1 cellular context compared by ENCODE assay signal in genomic region chr16:68022728-68023537, GRCh38.
TF ChIP-seq lines count a peak whose summit lies in the region.

DDX28 (minus strand) TSS chr16:68023232; CDS start chr16:68023202, 30 bp downstream.
DUS2 (plus strand) TSS chr16:68023284; CDS start chr16:68038024, 14,740 bp downstream.

TF ChIP-seq in HEK293, 187 proteins besides CTCF, POLR2A, EP300 and RAD21 (continued from another document and continues in another):
- TF ChIP-seq ZSCAN4 (tag by site-specific recombination; IDR thresholded peaks at IDR 0.05) (no peak), ZNF768 (tag by site-specific recombination; IDR thresholded peaks at IDR 0.05) (no peak; the same call in 1 of the 2 replicates), ZNF184 (tag by site-specific recombination; IDR thresholded peaks at IDR 0.05) (no peak), ZNF292 (tag by site-specific recombination; IDR thresholded peaks at IDR 0.05; ENCODE audit: borderline replicate concordance, low read depth) (no peak), SP2 (tag by site-specific recombination; IDR thresholded peaks at IDR 0.05) (peak; percentile 34; the same call in 1 of the 2 replicates), SALL2 (tag by site-specific recombination; IDR thresholded peaks at IDR 0.05; ENCODE audit: borderline replicate concordance) (no peak; the same call in 1 of the 2 replicates), ZNF660 (tag by site-specific recombination; IDR thresholded peaks at IDR 0.05) (peak; percentile 93), ZBTB44 (tag by site-specific recombination; IDR thresholded peaks at IDR 0.05) (no peak), SCRT2 (tag by site-specific recombination; IDR thresholded peaks at IDR 0.05) (peak; percentile 95), SCRT1 (tag by site-specific recombination; IDR thresholded peaks at IDR 0.05; ENCODE audit: borderline replicate concordance) (no peak), ZNF626 (tag by site-specific recombination; IDR thresholded peaks at IDR 0.05) (no peak), GLI2 (tag by site-specific recombination; IDR thresholded peaks at IDR 0.05; ENCODE audit: borderline replicate concordance, low read depth) (no peak), ZSCAN16 (tag by site-specific recombination; IDR thresholded peaks at IDR 0.05) (no peak), EGR2 (tag by site-specific recombination; IDR thresholded peaks at IDR 0.05; ENCODE audit: low read depth) (no peak), ZBTB6 (tag by site-specific recombination; IDR thresholded peaks at IDR 0.05) (peak; percentile 93), HOXD13 (CRISPR knock-in tag; IDR thresholded peaks at IDR 0.05; ENCODE audit: borderline replicate concordance) (no peak), ZNF473 (tag by site-specific recombination; IDR thresholded peaks at IDR 0.05) (no peak), ZBTB7A (tag by site-specific recombination; IDR thresholded peaks at IDR 0.05; ENCODE audit: low read depth) (no peak), ZNF530 (tag by site-specific recombination; IDR thresholded peaks at IDR 0.05; ENCODE audit: low read depth) (no peak), ZEB2 (tag by site-specific recombination; IDR thresholded peaks at IDR 0.05) (peak; percentile 70; the same call in 1 of the 2 replicates), ZNF777 (tag by site-specific recombination; IDR thresholded peaks at IDR 0.05; ENCODE audit: borderline replicate concordance) (no peak), ZNF792 (tag by site-specific recombination; IDR thresholded peaks at IDR 0.05) (peak; percentile 73; the same call in 1 of the 2 replicates), PRDM10 (tag by site-specific recombination; IDR thresholded peaks at IDR 0.05) (peak; percentile 31; the same call in 1 of the 2 replicates), ZSCAN5A (tag by site-specific recombination; IDR thresholded peaks at IDR 0.05) (no peak), ZNF302 (tag by site-specific recombination; IDR thresholded peaks at IDR 0.05; ENCODE audit: low read depth) (no peak), OSR2 (tag by site-specific recombination; IDR thresholded peaks at IDR 0.05) (no peak), PBX3 (CRISPR knock-in tag; IDR thresholded peaks at IDR 0.05) (peak; percentile 69), ZNF280C (tag by site-specific recombination; IDR thresholded peaks at IDR 0.05) (no peak), ZNF510 (tag by site-specific recombination; IDR thresholded peaks at IDR 0.05; ENCODE audit: insufficient replicate concordance) (no peak), ZNF501 (tag by site-specific recombination; IDR thresholded peaks at IDR 0.05) (peak; percentile 88), ZNF398 (tag by site-specific recombination; IDR thresholded peaks at IDR 0.05) (no peak), HOXC10 (CRISPR knock-in tag; IDR thresholded peaks at IDR 0.05) (no peak), ZNF341 (tag by site-specific recombination; IDR thresholded peaks at IDR 0.05; ENCODE audit: low read depth) (no peak), ZNF544 (tag by site-specific recombination; IDR thresholded peaks at IDR 0.05) (no peak), ZNF701 (tag by site-specific recombination; IDR thresholded peaks at IDR 0.05) (no peak), ZNF221 (tag by site-specific recombination; IDR thresholded peaks at IDR 0.05; ENCODE audit: borderline replicate concordance) (no peak), ZNF513 (tag by site-specific recombination; IDR thresholded peaks at IDR 0.05) (peak; percentile 42; the same call in 1 of the 2 replicates), ZBTB11 (tag by site-specific recombination; conservative IDR thresholded peaks at IDR 0.05; ENCODE audit: low read depth) (peak; percentile 91), ZNF654 (tag by site-specific recombination; IDR thresholded peaks at IDR 0.05; ENCODE audit: low read depth) (no peak), ZNF37A (tag by site-specific recombination; IDR thresholded peaks at IDR 0.05) (no peak), ZNF670 (tag by site-specific recombination; IDR thresholded peaks at IDR 0.05; ENCODE audit: low read depth) (no peak), ZXDB (tag by site-specific recombination; IDR thresholded peaks at IDR 0.05) (peak; percentile 95)
